In the genomic region with DNA sequence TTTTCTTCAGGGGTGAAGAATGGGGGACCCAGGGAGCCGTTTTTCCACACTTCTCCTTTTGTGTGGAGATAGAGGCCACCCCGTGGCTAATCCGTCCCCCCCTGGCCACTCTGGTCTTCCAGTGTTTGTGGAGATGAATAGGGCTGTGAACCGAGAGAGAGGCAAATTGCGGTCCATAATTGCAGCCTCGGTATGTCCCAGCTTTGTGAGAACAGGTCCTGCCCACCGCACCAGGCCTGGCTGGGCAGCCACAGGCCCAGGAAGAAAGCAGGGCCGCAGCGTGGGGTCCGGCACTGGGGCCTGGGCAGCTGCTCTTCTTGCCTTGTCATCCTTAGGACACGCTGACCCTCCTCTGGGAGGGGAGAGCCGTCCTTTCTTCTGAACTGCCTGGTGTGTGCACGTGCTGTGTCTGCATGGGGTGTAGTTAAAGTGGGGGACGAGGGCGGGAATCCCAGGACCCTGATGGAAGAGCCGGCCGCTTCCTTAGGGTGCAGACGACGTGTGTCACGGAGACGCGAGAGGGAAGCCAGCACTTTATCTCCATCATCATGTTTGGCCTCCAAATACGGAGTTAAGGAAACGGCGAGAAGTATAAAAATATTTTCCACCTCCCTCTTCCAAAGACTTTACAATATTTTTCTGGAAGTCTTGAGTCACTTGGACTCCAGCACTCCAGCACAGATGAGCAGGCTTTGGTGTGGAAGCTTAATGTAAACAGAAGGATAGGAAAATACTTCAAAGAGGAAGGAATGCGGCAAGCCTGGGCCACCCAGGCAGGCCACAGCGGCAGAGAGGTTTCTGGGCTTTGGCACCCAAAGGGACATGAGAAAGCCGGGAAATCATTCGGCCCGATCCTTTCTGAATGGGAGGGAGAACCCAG, we compare ENCODE assay signal across 23 cellular contexts.
DNase-seq lines count a peak whose midpoint lies in the region; ATAC-seq, FAIRE-seq and TF ChIP-seq lines count a peak whose summit lies in the region.
"Had no signal": no experiment of that assay in that cellular context is flagged by ENCODE, and none has a peak within 500 bp of the region (broad histone marks: within the 10 kb centered on the region; RNA-seq: fewer than 3 reads in every experiment).

No MANE protein-coding gene starts in this region.

- FAIRE-seq in GM19239 (lab: Jason Lieb, UNC) = no peak
- FAIRE-seq: endothelial cell of umbilical vein, HTR-8/SVneo had no signal

- H3K9me3 Mint-ChIP-seq in endodermal cell = no peaks in the 10 kb centered on the region
- H3K9me3 Mint-ChIP-seq: activated CD4-positive, alpha-beta memory T cell treated with anti-CD3 and anti-CD28 coated beads for 36 hours; activated T-cell treated with anti-CD3 and anti-CD28 coated beads, Interleukin-2, amount 50 U/mL, for 24 hours; CD8-positive, alpha-beta T cell had no signal

- no peaks in the 10 kb centered on the region for H3K79me2 ChIP-seq in neural cell (replicated peaks; ENCODE audit: insufficient read depth, low read length)

- H3K9me2 ChIP-seq in neural cell (ENCODE audit: insufficient read depth, low read length) = no peaks in the 10 kb centered on the region

- no peaks in the 10 kb centered on the region for H4K20me1 ChIP-seq in neural cell (ENCODE audit: insufficient read depth)

- no peak for TF ChIP-seq RAD21 in neural cell (conservative IDR thresholded peaks at IDR 0.05)

- H3K27me3 ChIP-seq in SJCRH30 (peaks cover 37% of the 10 kb centered on the region), endodermal cell (ENCODE audit: control insufficient read depth, insufficient read depth, low read length, poor library complexity, severe bottlenecking) (no peaks in the 10 kb centered on the region), neural cell (ENCODE audit: insufficient read depth, low read depth, low read length) (no peaks in the 10 kb centered on the region)

- TF ChIP-seq CTCF in AG04449 (IDR thresholded peaks at IDR 0.05; ENCODE audit: insufficient read depth, low read length, missing control alignments) = no peak
- TF ChIP-seq CTCF in endodermal cell (conservative IDR thresholded peaks at IDR 0.05) = no peak
- TF ChIP-seq CTCF in neural cell (IDR thresholded peaks at IDR 0.05; ENCODE audit: poor library complexity, severe bottlenecking) = no peak

- DNase-seq in AG04449 (ENCODE audit: low read depth, low spot score) (peak; percentile 34), SJCRH30 (peak; percentile 61 to 70), endodermal cell (no peak), GM19239 (ENCODE audit: insufficient read length, low spot score) (no peak)
- DNase-seq: activated CD4-positive, alpha-beta memory T cell treated with anti-CD3 and anti-CD28 coated beads for 36 hours; activated naive CD4-positive, alpha-beta T cell treated with anti-CD3 and anti-CD28 coated beads, Interleukin-2, amount 50 U/mL, for 16 hours; activated T-cell treated with anti-CD3 and anti-CD28 coated beads, Interleukin-2, amount 50 U/mL, for 24 hours; body of pancreas; CD8-positive, alpha-beta T cell; DMS79; Karpas-422; NCI-H1105 treated with DMSO at 0.1 percent for 48 hours; NCI-H2107; NCI-H774; SHP77 had no signal

- peaks cover 10% of the 10 kb centered on the region for H3K4me1 Mint-ChIP-seq in endodermal cell

- H3K27ac Mint-ChIP-seq in endodermal cell = no peak overlapping the region
- H3K27ac Mint-ChIP-seq: activated CD4-positive, alpha-beta memory T cell treated with anti-CD3 and anti-CD28 coated beads for 36 hours; activated T-cell treated with anti-CD3 and anti-CD28 coated beads, Interleukin-2, amount 50 U/mL, for 24 hours; CD8-positive, alpha-beta T cell had no signal

- H3K4me3 ChIP-seq in AG04449 (ENCODE audit: low read depth, low read length) = no peak overlapping the region
- no peak overlapping the region for H3K4me3 ChIP-seq in SJCRH30
- no peak overlapping the region for H3K4me3 ChIP-seq in endodermal cell (ENCODE audit: low read length)
- H3K4me3 ChIP-seq in neural cell (ENCODE audit: low read length) = peak overlapping the region; percentile 39
- H3K4me3 ChIP-seq: body of pancreas, coronary artery had no signal

- no peaks in the 10 kb centered on the region for H3F3A ChIP-seq in neural cell (ENCODE audit: insufficient read depth, low read length, poor library complexity, severe bottlenecking)

- H3K27ac ChIP-seq in SJCRH30 (no peak overlapping the region; the same call in 1 of the 2 replicates), endodermal cell (ENCODE audit: low read depth, low read length) (peak overlapping the region; percentile 66), neural cell (ENCODE audit: low read length) (no peak overlapping the region)
- H3K27ac ChIP-seq: body of pancreas, VCaP had no signal

- H3K9ac ChIP-seq in endodermal cell (ENCODE audit: extremely low read depth, low read length, poor library complexity, severe bottlenecking) = no peak overlapping the region
- peak overlapping the region; percentile 5 for H3K9ac ChIP-seq in neural cell (ENCODE audit: low read length)

- H3K36me3 ChIP-seq in SJCRH30 (no peaks in the 10 kb centered on the region), endodermal cell (ENCODE audit: control insufficient read depth, insufficient read depth, low read length) (peaks cover 17% of the 10 kb centered on the region), neural cell (ENCODE audit: insufficient read depth, low read length) (no peaks in the 10 kb centered on the region)

- H3K4me2 ChIP-seq in neural cell (ENCODE audit: low read length) = no peak overlapping the region

- H2AFZ ChIP-seq in neural cell (ENCODE audit: low read depth, low read length) = no peak overlapping the region

- no peak overlapping the region for H3K4me3 Mint-ChIP-seq in endodermal cell
- H3K4me3 Mint-ChIP-seq: activated CD4-positive, alpha-beta memory T cell treated with anti-CD3 and anti-CD28 coated beads for 36 hours; activated T-cell treated with anti-CD3 and anti-CD28 coated beads, Interleukin-2, amount 50 U/mL, for 24 hours; CD8-positive, alpha-beta T cell had no signal

- ATAC-seq in HG02981 (IDR thresholded peaks at IDR 0.05; ENCODE audit: unreplicated experiment) (no peak), HG03460 (IDR thresholded peaks at IDR 0.05; ENCODE audit: unreplicated experiment) (no peak), GM18909 (IDR thresholded peaks at IDR 0.05; ENCODE audit: poor library complexity, unreplicated experiment) (no peak)
- ATAC-seq: body of pancreas; CD8-positive, alpha-beta T cell had no signal

- peaks cover 2% of the 10 kb centered on the region for H3K27me3 Mint-ChIP-seq in endodermal cell (ENCODE audit: insufficient read depth)

- POLR2A ChIA-PET in AG04449 (lab: Yijun Ruan, JAX) = interaction anchor here (1.1 kb wide), 1 partner anchor 11 kb away, joined by 3 read pairs; no protein-coding TSS in a partner anchor

- WGBS in endodermal cell (ENCODE audit: insufficient coverage in 1 of 2, insufficient read length in 1 of 2), 2 experiments = 91 to 93% methylated on average over 16 to 30 of the region's 30 CpGs

- peaks cover 26% of the 10 kb centered on the region; the same call in 1 of the 2 replicates for H3K4me1 ChIP-seq in SJCRH30
- no peaks in the 10 kb centered on the region for H3K4me1 ChIP-seq in endodermal cell (ENCODE audit: control insufficient read depth, insufficient read depth, low read length)

- no peak for TF ChIP-seq EP300 in neural cell (conservative IDR thresholded peaks at IDR 0.05; ENCODE audit: poor library complexity, severe bottlenecking)

- no peaks in the 10 kb centered on the region for H3K9me3 ChIP-seq in SJCRH30 (replicated peaks)
- H3K9me3 ChIP-seq in endodermal cell (ENCODE audit: control insufficient read depth, low read length) = no peaks in the 10 kb centered on the region
- H3K9me3 ChIP-seq in neural cell (ENCODE audit: low read length) = no peaks in the 10 kb centered on the region
- H3K9me3 ChIP-seq: body of pancreas had no signal

- H3K36me3 Mint-ChIP-seq in endodermal cell (ENCODE audit: low read depth) = no peaks in the 10 kb centered on the region
- H3K36me3 Mint-ChIP-seq: activated CD4-positive, alpha-beta memory T cell treated with anti-CD3 and anti-CD28 coated beads for 36 hours; CD8-positive, alpha-beta T cell had no signal

- CTCF ChIA-PET in AG04449 (lab: Yijun Ruan, JAX) = interaction anchor here (1.1 to 2.6 kb wide), 2 partner anchors 388 to 1055 kb away, joined by 3 to 14 read pairs; no protein-coding TSS in a partner anchor

TF ChIP-seq in neural cell, 6 proteins besides CTCF, POLR2A, EP300 and RAD21:
- TF ChIP-seq TAF1 (IDR thresholded peaks at IDR 0.05; ENCODE audit: low read depth) (no peak), POLR2AphosphoS5 (IDR thresholded peaks at IDR 0.05) (no peak), EZH2 (IDR thresholded peaks at IDR 0.05; ENCODE audit: borderline replicate concordance, insufficient read depth, low read length, poor library complexity, severe bottlenecking) (no peak), SMC3 (conservative IDR thresholded peaks at IDR 0.05; ENCODE audit: poor library complexity) (no peak), MXI1 (conservative IDR thresholded peaks at IDR 0.05; ENCODE audit: poor library complexity, severe bottlenecking) (no peak)
- TF ChIP-seq, protein P1, sequence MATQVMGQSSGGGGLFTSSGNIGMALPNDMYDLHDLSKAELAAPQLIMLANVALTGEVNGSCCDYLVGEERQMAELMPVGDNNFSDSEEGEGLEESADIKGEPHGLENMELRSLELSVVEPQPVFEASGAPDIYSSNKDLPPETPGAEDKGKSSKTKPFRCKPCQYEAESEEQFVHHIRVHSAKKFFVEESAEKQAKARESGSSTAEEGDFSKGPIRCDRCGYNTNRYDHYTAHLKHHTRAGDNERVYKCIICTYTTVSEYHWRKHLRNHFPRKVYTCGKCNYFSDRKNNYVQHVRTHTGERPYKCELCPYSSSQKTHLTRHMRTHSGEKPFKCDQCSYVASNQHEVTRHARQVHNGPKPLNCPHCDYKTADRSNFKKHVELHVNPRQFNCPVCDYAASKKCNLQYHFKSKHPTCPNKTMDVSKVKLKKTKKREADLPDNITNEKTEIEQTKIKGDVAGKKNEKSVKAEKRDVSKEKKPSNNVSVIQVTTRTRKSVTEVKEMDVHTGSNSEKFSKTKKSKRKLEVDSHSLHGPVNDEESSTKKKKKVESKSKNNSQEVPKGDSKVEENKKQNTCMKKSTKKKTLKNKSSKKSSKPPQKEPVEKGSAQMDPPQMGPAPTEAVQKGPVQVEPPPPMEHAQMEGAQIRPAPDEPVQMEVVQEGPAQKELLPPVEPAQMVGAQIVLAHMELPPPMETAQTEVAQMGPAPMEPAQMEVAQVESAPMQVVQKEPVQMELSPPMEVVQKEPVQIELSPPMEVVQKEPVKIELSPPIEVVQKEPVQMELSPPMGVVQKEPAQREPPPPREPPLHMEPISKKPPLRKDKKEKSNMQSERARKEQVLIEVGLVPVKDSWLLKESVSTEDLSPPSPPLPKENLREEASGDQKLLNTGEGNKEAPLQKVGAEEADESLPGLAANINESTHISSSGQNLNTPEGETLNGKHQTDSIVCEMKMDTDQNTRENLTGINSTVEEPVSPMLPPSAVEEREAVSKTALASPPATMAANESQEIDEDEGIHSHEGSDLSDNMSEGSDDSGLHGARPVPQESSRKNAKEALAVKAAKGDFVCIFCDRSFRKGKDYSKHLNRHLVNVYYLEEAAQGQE (IDR thresholded peaks at IDR 0.05; ENCODE audit: borderline replicate concordance) = no peak

Comparison
In these comparisons a context has a peak if more than half of its experiments do, and no peak if none do; other contexts are left out.
1. DNase-seq: peak in AG04449 (single experiment) and SJCRH30 (2 of 2); none in endodermal cell (single experiment) and GM19239 (single experiment).